1 cellular context compared by ENCODE assay signal in the genomic region with DNA sequence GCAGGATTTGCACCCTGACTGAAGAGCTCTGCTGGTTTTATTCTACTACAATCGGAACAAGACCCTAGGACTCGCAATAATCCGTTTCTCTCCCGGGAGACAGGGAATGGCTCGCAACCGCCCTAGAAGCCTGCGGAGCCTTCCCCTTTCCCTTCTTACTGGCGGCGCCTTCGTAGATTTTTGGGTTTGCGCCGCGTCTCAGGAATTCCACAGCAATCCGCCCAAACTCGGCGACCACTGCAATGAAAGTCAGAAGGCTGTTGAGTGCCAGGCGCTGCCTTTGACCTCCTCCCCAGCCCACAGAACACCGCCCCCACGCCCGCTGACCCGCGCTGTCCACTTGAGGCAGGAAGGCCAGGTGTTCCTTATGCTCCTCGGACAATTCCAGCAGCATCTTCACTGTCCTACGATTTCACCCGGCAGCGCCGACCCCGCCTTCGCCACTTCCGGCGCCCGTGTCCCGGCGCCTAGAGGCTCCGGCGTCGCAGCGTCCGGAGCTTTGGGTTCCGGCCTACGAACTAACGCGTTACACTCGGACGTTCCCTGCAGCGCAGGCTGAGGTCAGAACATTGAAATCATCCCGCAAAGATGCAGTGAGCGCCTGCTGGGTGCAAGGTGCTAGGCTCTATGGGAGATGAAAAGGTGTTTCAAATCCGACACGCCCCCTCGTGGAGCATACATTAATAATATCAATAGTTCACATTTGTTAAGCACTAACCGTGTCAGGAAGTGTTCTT.
TF ChIP-seq lines count a peak whose summit lies in the region.

A gene (minus strand): TSS at position 439 of the 737 bp plus-strand sequence. CDS start 45 bp downstream, at position 394.

TF ChIP-seq in HepG2, 621 proteins besides CTCF, POLR2A, EP300 and RAD21 (continued from another document and continues in another):
- TF ChIP-seq, protein P1, sequence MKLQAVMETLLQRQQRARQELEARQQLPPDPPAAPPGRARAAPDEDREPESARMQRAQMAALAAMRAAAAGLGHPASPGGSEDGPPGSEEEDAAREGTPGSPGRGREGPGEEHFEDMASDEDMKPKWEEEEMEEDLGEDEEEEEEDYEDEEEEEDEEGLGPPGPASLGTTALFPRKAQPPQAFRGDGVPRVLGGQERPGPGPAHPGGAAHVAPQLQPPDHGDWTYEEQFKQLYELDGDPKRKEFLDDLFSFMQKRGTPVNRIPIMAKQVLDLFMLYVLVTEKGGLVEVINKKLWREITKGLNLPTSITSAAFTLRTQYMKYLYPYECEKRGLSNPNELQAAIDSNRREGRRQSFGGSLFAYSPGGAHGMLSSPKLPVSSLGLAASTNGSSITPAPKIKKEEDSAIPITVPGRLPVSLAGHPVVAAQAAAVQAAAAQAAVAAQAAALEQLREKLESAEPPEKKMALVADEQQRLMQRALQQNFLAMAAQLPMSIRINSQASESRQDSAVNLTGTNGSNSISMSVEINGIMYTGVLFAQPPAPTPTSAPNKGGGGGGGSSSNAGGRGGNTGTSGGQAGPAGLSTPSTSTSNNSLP (IDR thresholded peaks at IDR 0.05; ENCODE audit: low read depth, low read length), result peak; percentile 78
- TF ChIP-seq SRSF9 (IDR thresholded peaks at IDR 0.05; ENCODE audit: borderline replicate concordance, insufficient read depth, low read depth, low read length, poor library complexity, severe bottlenecking) (no peak), NKX3-1 (CRISPR knock-in tag; IDR thresholded peaks at IDR 0.05) (peak; percentile 92), ZBTB3 (CRISPR knock-in tag; IDR thresholded peaks at IDR 0.05; ENCODE audit: borderline replicate concordance, low read depth) (0 out of 2 replicates have a peak, but pooled peaks have one; percentile 48), HDAC2 (CRISPR knock-in tag; IDR thresholded peaks at IDR 0.05) (peak; percentile 95), ZBTB38 (CRISPR knock-in tag; IDR thresholded peaks at IDR 0.05) (peak; percentile 23; the same call in 1 of the 2 replicates), ZNF337 (CRISPR knock-in tag; IDR thresholded peaks at IDR 0.05; ENCODE audit: borderline replicate concordance, low read depth) (peak; percentile 77; the same call in 1 of the 2 replicates), ZNF788 (CRISPR knock-in tag; IDR thresholded peaks at IDR 0.05; ENCODE audit: borderline replicate concordance) (peak; percentile 94; the same call in 1 of the 2 replicates), ZBTB21 (CRISPR knock-in tag; IDR thresholded peaks at IDR 0.05) (peak; percentile 73), MIER2 (CRISPR knock-in tag; IDR thresholded peaks at IDR 0.05) (peak; percentile 74; the same call in 1 of the 2 replicates), ZNF543 (CRISPR knock-in tag; IDR thresholded peaks at IDR 0.05) (peak; percentile 81), JARID2 (CRISPR knock-in tag; IDR thresholded peaks at IDR 0.05; ENCODE audit: insufficient replicate concordance) (peak; percentile 84), TP53 (CRISPR knock-in tag; conservative IDR thresholded peaks at IDR 0.05) (peak; percentile 90), ZFP1 (CRISPR knock-in tag; IDR thresholded peaks at IDR 0.05) (no peak), MYNN (CRISPR knock-in tag; IDR thresholded peaks at IDR 0.05; ENCODE audit: low read depth) (peak; percentile 83; the same call in 1 of the 2 replicates), U2AF1 (optimal IDR thresholded peaks at IDR 0.05; ENCODE audit: low read depth, low read length) (no peak), FOSL1 (CRISPR knock-in tag; IDR thresholded peaks at IDR 0.05; ENCODE audit: borderline replicate concordance) (no peak), ZNF326 (CRISPR knock-in tag; IDR thresholded peaks at IDR 0.05; ENCODE audit: borderline replicate concordance) (no peak), PPARG (CRISPR knock-in tag; conservative IDR thresholded peaks at IDR 0.05) (peak; percentile 69), KDM5A (IDR thresholded peaks at IDR 0.05; ENCODE audit: borderline replicate concordance, low read length) (peak; percentile 99), NR1H2 (CRISPR knock-in tag; IDR thresholded peaks at IDR 0.05; ENCODE audit: borderline replicate concordance, low read depth) (no peak), ZNF253 (CRISPR knock-in tag; IDR thresholded peaks at IDR 0.05; ENCODE audit: borderline replicate concordance) (0 out of 2 replicates have a peak, but pooled peaks have one; percentile 58), SMC3 (IDR thresholded peaks at IDR 0.05; ENCODE audit: low read length) (peak; percentile 38), ZNF782 (CRISPR knock-in tag; IDR thresholded peaks at IDR 0.05; ENCODE audit: borderline replicate concordance) (no peak), RARA (CRISPR knock-in tag; IDR thresholded peaks at IDR 0.05) (peak; percentile 58; the same call in 1 of the 2 replicates), KDM4B (CRISPR knock-in tag; IDR thresholded peaks at IDR 0.05) (peak; percentile 84; the same call in 1 of the 2 replicates)
- TF ChIP-seq, protein P2, sequence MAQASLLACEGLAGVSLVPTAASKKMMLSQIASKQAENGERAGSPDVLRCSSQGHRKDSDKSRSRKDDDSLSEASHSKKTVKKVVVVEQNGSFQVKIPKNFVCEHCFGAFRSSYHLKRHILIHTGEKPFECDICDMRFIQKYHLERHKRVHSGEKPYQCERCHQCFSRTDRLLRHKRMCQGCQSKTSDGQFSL (CRISPR knock-in tag; IDR thresholded peaks at IDR 0.05), result no peak
- TF ChIP-seq, protein P3, sequence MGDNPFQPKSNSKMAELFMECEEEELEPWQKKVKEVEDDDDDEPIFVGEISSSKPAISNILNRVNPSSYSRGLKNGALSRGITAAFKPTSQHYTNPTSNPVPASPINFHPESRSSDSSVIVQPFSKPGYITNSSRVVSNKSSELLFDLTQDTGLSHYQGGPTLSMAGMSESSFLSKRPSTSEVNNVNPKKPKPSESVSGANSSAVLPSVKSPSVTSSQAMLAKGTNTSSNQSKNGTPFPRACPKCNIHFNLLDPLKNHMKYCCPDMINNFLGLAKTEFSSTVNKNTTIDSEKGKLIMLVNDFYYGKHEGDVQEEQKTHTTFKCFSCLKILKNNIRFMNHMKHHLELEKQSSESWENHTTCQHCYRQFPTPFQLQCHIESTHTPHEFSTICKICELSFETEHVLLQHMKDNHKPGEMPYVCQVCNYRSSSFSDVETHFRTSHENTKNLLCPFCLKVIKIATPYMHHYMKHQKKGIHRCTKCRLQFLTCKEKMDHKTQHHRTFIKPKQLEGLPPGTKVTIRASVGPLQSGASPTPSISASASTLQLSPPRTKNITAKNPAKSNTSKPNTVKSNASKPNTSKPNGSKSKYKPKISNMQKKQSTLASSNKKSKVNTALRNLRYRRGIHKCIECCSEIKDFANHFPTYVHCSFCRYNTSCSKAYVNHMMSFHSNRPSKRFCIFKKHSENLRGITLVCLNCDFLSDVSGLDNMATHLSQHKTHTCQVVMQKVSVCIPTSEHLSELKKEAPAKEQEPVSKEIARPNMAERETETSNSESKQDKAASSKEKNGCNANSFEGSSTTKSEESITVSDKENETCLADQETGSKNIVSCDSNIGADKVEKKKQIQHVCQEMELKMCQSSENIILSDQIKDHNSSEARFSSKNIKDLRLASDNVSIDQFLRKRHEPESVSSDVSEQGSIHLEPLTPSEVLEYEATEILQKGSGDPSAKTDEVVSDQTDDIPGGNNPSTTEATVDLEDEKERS (CRISPR knock-in tag; IDR thresholded peaks at IDR 0.05), result peak; percentile 57; the same call in 1 of the 2 replicates
- TF ChIP-seq, protein P4, sequence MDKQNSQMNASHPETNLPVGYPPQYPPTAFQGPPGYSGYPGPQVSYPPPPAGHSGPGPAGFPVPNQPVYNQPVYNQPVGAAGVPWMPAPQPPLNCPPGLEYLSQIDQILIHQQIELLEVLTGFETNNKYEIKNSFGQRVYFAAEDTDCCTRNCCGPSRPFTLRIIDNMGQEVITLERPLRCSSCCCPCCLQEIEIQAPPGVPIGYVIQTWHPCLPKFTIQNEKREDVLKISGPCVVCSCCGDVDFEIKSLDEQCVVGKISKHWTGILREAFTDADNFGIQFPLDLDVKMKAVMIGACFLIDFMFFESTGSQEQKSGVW (CRISPR knock-in tag; IDR thresholded peaks at IDR 0.05; ENCODE audit: borderline replicate concordance), result no peak
- TF ChIP-seq, protein P5, sequence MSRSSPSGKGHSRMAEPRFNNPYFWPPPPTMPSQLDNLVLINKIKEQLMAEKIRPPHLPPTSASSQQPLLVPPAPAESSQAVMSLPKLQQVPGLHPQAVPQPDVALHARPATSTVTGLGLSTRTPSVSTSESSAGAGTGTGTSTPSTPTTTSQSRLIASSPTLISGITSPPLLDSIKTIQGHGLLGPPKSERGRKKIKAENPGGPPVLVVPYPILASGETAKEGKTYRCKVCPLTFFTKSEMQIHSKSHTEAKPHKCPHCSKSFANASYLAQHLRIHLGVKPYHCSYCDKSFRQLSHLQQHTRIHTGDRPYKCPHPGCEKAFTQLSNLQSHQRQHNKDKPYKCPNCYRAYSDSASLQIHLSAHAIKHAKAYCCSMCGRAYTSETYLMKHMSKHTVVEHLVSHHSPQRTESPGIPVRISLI (CRISPR knock-in tag; IDR thresholded peaks at IDR 0.05; ENCODE audit: borderline replicate concordance), result peak; percentile 52; the same call in 1 of the 2 replicates
- TF ChIP-seq, protein P6, sequence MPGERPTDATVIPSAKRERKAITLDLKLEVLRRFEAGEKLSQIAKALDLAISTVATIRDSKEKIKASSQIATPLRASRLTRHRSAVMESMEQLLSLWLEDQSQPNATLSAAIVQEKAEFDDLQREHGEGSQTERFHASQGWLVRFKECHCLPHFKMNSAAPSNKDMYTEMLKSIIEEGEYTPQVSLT (CRISPR knock-in tag; IDR thresholded peaks at IDR 0.05; ENCODE audit: borderline replicate concordance, low read depth), result no peak
- TF ChIP-seq, protein P7, sequence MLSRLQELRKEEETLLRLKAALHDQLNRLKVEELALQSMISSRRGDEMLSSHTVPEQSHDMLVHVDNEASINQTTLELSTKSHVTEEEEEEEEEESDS (CRISPR knock-in tag; IDR thresholded peaks at IDR 0.05; ENCODE audit: borderline replicate concordance), result no peak
- TF ChIP-seq, protein P8, sequence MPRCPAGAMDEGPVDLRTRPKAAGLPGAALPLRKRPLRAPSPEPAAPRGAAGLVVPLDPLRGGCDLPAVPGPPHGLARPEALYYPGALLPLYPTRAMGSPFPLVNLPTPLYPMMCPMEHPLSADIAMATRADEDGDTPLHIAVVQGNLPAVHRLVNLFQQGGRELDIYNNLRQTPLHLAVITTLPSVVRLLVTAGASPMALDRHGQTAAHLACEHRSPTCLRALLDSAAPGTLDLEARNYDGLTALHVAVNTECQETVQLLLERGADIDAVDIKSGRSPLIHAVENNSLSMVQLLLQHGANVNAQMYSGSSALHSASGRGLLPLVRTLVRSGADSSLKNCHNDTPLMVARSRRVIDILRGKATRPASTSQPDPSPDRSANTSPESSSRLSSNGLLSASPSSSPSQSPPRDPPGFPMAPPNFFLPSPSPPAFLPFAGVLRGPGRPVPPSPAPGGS (CRISPR knock-in tag; IDR thresholded peaks at IDR 0.05), result peak; percentile 83; the same call in 1 of the 2 replicates
- TF ChIP-seq, protein P9, sequence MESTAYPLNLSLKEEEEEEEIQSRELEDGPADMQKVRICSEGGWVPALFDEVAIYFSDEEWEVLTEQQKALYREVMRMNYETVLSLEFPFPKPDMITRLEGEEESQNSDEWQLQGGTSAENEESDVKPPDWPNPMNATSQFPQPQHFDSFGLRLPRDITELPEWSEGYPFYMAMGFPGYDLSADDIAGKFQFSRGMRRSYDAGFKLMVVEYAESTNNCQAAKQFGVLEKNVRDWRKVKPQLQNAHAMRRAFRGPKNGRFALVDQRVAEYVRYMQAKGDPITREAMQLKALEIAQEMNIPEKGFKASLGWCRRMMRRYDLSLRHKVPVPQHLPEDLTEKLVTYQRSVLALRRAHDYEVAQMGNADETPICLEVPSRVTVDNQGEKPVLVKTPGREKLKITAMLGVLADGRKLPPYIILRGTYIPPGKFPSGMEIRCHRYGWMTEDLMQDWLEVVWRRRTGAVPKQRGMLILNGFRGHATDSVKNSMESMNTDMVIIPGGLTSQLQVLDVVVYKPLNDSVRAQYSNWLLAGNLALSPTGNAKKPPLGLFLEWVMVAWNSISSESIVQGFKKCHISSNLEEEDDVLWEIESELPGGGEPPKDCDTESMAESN (CRISPR knock-in tag; conservative IDR thresholded peaks at IDR 0.05), result peak; percentile 66; the same call in 1 of the 2 replicates
- TF ChIP-seq, protein P10, sequence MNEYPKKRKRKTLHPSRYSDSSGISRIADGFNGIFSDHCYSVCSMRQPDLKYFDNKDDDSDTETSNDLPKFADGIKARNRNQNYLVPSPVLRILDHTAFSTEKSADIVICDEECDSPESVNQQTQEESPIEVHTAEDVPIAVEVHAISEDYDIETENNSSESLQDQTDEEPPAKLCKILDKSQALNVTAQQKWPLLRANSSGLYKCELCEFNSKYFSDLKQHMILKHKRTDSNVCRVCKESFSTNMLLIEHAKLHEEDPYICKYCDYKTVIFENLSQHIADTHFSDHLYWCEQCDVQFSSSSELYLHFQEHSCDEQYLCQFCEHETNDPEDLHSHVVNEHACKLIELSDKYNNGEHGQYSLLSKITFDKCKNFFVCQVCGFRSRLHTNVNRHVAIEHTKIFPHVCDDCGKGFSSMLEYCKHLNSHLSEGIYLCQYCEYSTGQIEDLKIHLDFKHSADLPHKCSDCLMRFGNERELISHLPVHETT (CRISPR knock-in tag; conservative IDR thresholded peaks at IDR 0.05), result no peak
- TF ChIP-seq, protein P11, sequence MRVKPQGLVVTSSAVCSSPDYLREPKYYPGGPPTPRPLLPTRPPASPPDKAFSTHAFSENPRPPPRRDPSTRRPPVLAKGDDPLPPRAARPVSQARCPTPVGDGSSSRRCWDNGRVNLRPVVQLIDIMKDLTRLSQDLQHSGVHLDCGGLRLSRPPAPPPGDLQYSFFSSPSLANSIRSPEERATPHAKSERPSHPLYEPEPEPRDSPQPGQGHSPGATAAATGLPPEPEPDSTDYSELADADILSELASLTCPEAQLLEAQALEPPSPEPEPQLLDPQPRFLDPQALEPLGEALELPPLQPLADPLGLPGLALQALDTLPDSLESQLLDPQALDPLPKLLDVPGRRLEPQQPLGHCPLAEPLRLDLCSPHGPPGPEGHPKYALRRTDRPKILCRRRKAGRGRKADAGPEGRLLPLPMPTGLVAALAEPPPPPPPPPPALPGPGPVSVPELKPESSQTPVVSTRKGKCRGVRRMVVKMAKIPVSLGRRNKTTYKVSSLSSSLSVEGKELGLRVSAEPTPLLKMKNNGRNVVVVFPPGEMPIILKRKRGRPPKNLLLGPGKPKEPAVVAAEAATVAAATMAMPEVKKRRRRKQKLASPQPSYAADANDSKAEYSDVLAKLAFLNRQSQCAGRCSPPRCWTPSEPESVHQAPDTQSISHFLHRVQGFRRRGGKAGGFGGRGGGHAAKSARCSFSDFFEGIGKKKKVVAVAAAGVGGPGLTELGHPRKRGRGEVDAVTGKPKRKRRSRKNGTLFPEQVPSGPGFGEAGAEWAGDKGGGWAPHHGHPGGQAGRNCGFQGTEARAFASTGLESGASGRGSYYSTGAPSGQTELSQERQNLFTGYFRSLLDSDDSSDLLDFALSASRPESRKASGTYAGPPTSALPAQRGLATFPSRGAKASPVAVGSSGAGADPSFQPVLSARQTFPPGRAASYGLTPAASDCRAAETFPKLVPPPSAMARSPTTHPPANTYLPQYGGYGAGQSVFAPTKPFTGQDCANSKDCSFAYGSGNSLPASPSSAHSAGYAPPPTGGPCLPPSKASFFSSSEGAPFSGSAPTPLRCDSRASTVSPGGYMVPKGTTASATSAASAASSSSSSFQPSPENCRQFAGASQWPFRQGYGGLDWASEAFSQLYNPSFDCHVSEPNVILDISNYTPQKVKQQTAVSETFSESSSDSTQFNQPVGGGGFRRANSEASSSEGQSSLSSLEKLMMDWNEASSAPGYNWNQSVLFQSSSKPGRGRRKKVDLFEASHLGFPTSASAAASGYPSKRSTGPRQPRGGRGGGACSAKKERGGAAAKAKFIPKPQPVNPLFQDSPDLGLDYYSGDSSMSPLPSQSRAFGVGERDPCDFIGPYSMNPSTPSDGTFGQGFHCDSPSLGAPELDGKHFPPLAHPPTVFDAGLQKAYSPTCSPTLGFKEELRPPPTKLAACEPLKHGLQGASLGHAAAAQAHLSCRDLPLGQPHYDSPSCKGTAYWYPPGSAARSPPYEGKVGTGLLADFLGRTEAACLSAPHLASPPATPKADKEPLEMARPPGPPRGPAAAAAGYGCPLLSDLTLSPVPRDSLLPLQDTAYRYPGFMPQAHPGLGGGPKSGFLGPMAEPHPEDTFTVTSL (CRISPR knock-in tag; IDR thresholded peaks at IDR 0.05; ENCODE audit: borderline replicate concordance), result peak; percentile 77; the same call in 1 of the 2 replicates
